ENCODE assay signal across 18 cellular contexts in the genomic region with DNA sequence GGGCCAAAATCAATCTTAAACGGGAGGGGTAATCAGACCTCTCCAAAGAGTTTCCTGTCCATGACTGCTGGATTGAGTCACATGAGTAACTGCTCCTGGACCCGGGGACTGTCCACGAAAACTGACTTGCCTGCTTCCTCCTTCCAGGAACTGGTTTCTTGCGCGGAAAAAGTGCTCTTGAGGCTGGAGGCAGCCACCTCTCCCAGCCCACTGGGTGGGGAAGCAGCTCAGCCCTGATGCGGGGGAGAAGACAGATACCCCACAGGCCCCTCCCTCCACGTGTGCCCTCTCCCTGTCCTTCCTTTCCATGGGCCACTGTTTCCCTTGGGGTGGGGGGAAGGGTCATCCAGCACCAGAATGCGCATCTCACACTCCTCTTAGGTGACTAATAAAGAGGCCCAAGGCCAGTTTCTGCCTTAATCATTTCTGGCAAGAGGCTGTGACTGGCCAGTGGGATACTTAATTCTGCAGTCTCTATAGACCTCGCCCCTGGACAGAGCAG. TPM values are rescaled to one million over a fixed set of nuclear protein-coding genes. Genes with fewer than 3 reads are reported as not detected.
A peak's percentile ranks its signal among the peaks of the same experiment; 100 is the strongest.
DNase-seq lines count a peak whose midpoint lies in the region; ATAC-seq and TF ChIP-seq lines count a peak whose summit lies in the region.
"Had no signal": no experiment of that assay in that cellular context is flagged by ENCODE, and none has a peak within 500 bp of the region (broad histone marks: within the 10 kb centered on the region; RNA-seq: fewer than 3 reads in every experiment).

No MANE protein-coding gene starts in this region.

- H3K9ac ChIP-seq in IMR-90 (ENCODE audit: low read depth, low read length): no peak overlapping the region
- H3K9ac ChIP-seq: neural progenitor cell had no signal

- H2BK5ac ChIP-seq in IMR-90 (ENCODE audit: low read depth, low read length, poor library complexity, severe bottlenecking): no peak overlapping the region

- H3K36me3 ChIP-seq in IMR-90 (ENCODE audit: control insufficient read depth, insufficient read depth, low read length): peaks cover 38% of the 10 kb centered on the region
- H3K36me3 ChIP-seq: neural progenitor cell had no signal

- POLR2A ChIA-PET in IMR-90 (lab: Charles Lee; ENCODE audit: unreplicated experiment): no interaction called here

- 83% methylated on average over 1 of the region's 9 CpGs; no CpG with 5 or more reads in 1 of the 2 experiments for WGBS in IMR-90 (ENCODE audit: extremely low coverage in 2 of 2, insufficient read length in 1 of 2), 2 experiments

- H3K27ac ChIP-seq in IMR-90 (ENCODE audit: insufficient read depth, low read length): no peak overlapping the region; the same call in 1 of the 2 replicates
- H3K27ac ChIP-seq: neural progenitor cell, SK-N-MC had no signal

- no peak overlapping the region for H3K23ac ChIP-seq in IMR-90 (ENCODE audit: low read depth, low read length)

- no peaks in the 10 kb centered on the region for H3K9me3 ChIP-seq in IMR-90 (ENCODE audit: control insufficient read depth, insufficient read depth, low read length)

- H3K4me1 ChIP-seq in IMR-90 (ENCODE audit: control insufficient read depth, insufficient read depth, low read length): peaks cover 2% of the 10 kb centered on the region; the same call in 1 of the 2 replicates
- H3K4me1 ChIP-seq: neural progenitor cell had no signal

- H2AK5ac ChIP-seq in IMR-90 (ENCODE audit: low read depth, low read length): no peak overlapping the region

- DNase-seq in AG20443 (ENCODE audit: low spot score): peak; percentile 73
- peak; percentile 60 for DNase-seq in IMR-90
- peak; percentile 11 for DNase-seq in epidermal melanocyte (ENCODE audit: insufficient read length, low spot score)
- peak; percentile 11 to 77 for DNase-seq in lung microvascular endothelial cell (ENCODE audit: low read depth in 2 of 2)
- no peak for DNase-seq in NCI-H345 treated with DMSO at 0.1 percent for 48 hours (lab: John Stamatoyannopoulos, UW; ENCODE audit: unreplicated experiment)
- no peak for DNase-seq in ureter (ENCODE audit: low spot score)
- DNase-seq: activated CD4-positive, alpha-beta T cell treated with anti-CD3 and anti-CD28 coated beads for 48 hours; activated T-cell treated with anti-CD3 and anti-CD28 coated beads for 4 hours; endodermal cell; mesendoderm; NCI-H1930; NCI-H524 treated with DMSO at 0.1 percent for 48 hours; OCI-M1 had no signal

- H4K8ac ChIP-seq in IMR-90 (ENCODE audit: low read depth in 2 of 2, low read length in 2 of 2): no peak overlapping the region

- H2BK120ac ChIP-seq in IMR-90 (ENCODE audit: low read depth, low read length): no peak overlapping the region

- in situ Hi-C loops in IMR-90 (cut with MboI; ENCODE audit: low sequenced_read_pairs): loop anchor here (10.0 kb wide), 2 partner anchors 79 to 319 kb away; no protein-coding TSS in a partner anchor

- no peak for TF ChIP-seq POLR2A in IMR-90 (IDR thresholded peaks at IDR 0.05; ENCODE audit: low read depth, low read length)

- peaks cover 17% of the 10 kb centered on the region for H4K20me1 ChIP-seq in IMR-90 (ENCODE audit: insufficient read depth, low read length)

- no peak overlapping the region for H3K14ac ChIP-seq in IMR-90 (replicated peaks; ENCODE audit: low read depth, low read length)

- no peak overlapping the region for H3K18ac ChIP-seq in IMR-90 (ENCODE audit: low read depth, low read length)

- H4K91ac ChIP-seq in IMR-90 (ENCODE audit: insufficient read depth, low read depth, low read length): no peak overlapping the region

- no peak for TF ChIP-seq RAD21 in IMR-90 (IDR thresholded peaks at IDR 0.05; ENCODE audit: low read length)

- BruUV-seq in IMR-90 (replicated peaks; lab: Mats Ljungman, UMichigan): no TSS peak

- no peak for TF ChIP-seq CTCF in IMR-90 (conservative IDR thresholded peaks at IDR 0.05; ENCODE audit: low read depth, low read length)

- intact Hi-C loops in IMR-90 (cut with micrococcal nuclease): loop anchor here (1.0 to 5.0 kb wide), 2 partner anchors 81 to 587 kb away; partner anchors contain the start of gene VAV2

- H3K4me2 ChIP-seq in IMR-90 (ENCODE audit: low read depth, low read length): no peak overlapping the region
- H3K4me2 ChIP-seq: neural progenitor cell had no signal

- no peak overlapping the region for H2BK15ac ChIP-seq in IMR-90 (ENCODE audit: low read depth, low read length)

- CTCF ChIA-PET in IMR-90 (lab: Yijun Ruan, JAX): no interaction called here

- H3K27me3 ChIP-seq in IMR-90 (ENCODE audit: control insufficient read depth, insufficient read depth, low read length): no peaks in the 10 kb centered on the region
- H3K27me3 ChIP-seq: neural progenitor cell had no signal

- peak overlapping the region; percentile 46 for H2AK9ac ChIP-seq in IMR-90 (replicated peaks; ENCODE audit: low read depth, low read length, poor library complexity)

- H3K4me3 ChIP-seq in IMR-90 (ENCODE audit: insufficient read depth, low read depth, low read length): no peak overlapping the region
- H3K4me3 ChIP-seq: neural progenitor cell, SK-N-MC had no signal

- no peak overlapping the region for H2BK20ac ChIP-seq in IMR-90 (ENCODE audit: low read depth, low read length)

- 0 out of 2 replicates have a peak, but pooled peaks cover 4% of the 10 kb centered on the region for H3K9me1 ChIP-seq in IMR-90 (ENCODE audit: insufficient read depth, low read length)

- no peak overlapping the region for H4K5ac ChIP-seq in IMR-90 (ENCODE audit: low read depth, low read length)

- H2AFZ ChIP-seq in IMR-90 (replicated peaks; ENCODE audit: low read length, poor library complexity): peak overlapping the region; percentile 34
- H2AFZ ChIP-seq: neural progenitor cell had no signal

- peak; percentile 13 for ATAC-seq in IMR-90 (ENCODE audit: low read depth)
- ATAC-seq in HG03039 (IDR thresholded peaks at IDR 0.05; ENCODE audit: unreplicated experiment): no peak
- no peak for ATAC-seq in GM21515 (IDR thresholded peaks at IDR 0.05; ENCODE audit: unreplicated experiment)
- ATAC-seq: sciatic nerve had no signal

- no peak overlapping the region for H3K4ac ChIP-seq in IMR-90 (ENCODE audit: low read depth, low read length)

- dilution Hi-C loops in IMR-90 (cut with HindIII; ENCODE audit: low sequenced_read_pairs, unreplicated experiment): no loop called here

- H3K56ac ChIP-seq in IMR-90 (ENCODE audit: extremely low read depth, insufficient read depth, low read length): no peak overlapping the region

- H3K79me1 ChIP-seq in IMR-90 (ENCODE audit: low read depth in 1 of 2, low read length in 2 of 2): peaks cover 0 to 22% of the 10 kb centered on the region in 2 experiments; a peak in 2 of 4 replicates

TF ChIP-seq in IMR-90, 13 proteins besides CTCF, POLR2A, EP300 and RAD21:
- TF ChIP-seq RFX5 (IDR thresholded peaks at IDR 0.05; ENCODE audit: low read depth, low read length) (no peak), CEBPB (IDR thresholded peaks at IDR 0.05; ENCODE audit: low read depth, low read length) (no peak), BHLHE40 (IDR thresholded peaks at IDR 0.05; ENCODE audit: low read depth, low read length) (0 out of 2 replicates have a peak, but pooled peaks have one; percentile 28), MXI1 (IDR thresholded peaks at IDR 0.05; ENCODE audit: borderline replicate concordance, low read depth, low read length) (no peak)
TF ChIP-seq in IMR-90: peak in this region for 1.

RNA-seq across cellular contexts. Expression of gene REXO4, which starts 12.3 kb away (rescaled TPM):
- total RNA-seq in IMR-90 (2012; rRNA removed): 16.1 and 18.3 TPM in 2 replicates
- 21.8 and 23.1 TPM in 2 replicates for polyA plus RNA-seq in IMR-90 (2012; rRNA removed)
- 25.2 and 26.4 TPM in 2 replicates for polyA plus RNA-seq in IMR-90 (2012; cell fraction: cytosol; rRNA removed)
- 13.2 and 18.6 TPM in 2 replicates for polyA plus RNA-seq in IMR-90 (2012; cell fraction: nucleus; rRNA removed; ENCODE audit: low replicate concordance)
- total RNA-seq in lung microvascular endothelial cell: 11.6 and 14.9 TPM in 2 replicates
- 19.5 TPM for total RNA-seq in ureter

RNA-seq across cellular contexts. Expression of gene ADAMTS13, which starts 16.6 kb away (rescaled TPM):
- total RNA-seq in IMR-90 (2012; rRNA removed): under 0.01 and 0.18 TPM in 2 replicates
- 2.8 and 3.1 TPM in 2 replicates for polyA plus RNA-seq in IMR-90 (2012; rRNA removed)
- polyA plus RNA-seq in IMR-90 (2012; cell fraction: cytosol; rRNA removed): 0.54 and 3.1 TPM in 2 replicates
- polyA plus RNA-seq in IMR-90 (2012; cell fraction: nucleus; rRNA removed; ENCODE audit: low replicate concordance): 19.2 and 39.9 TPM in 2 replicates
- 0.44 and 0.60 TPM in 2 replicates for total RNA-seq in lung microvascular endothelial cell
- 3.5 TPM for total RNA-seq in ureter

RNA-seq across cellular contexts. Expression of gene STKLD1, which starts 29.4 kb away (rescaled TPM):
- total RNA-seq in IMR-90 (2012; rRNA removed) (0.28 and 0.54 TPM in 2 replicates), lung microvascular endothelial cell (0.44 and 0.60 TPM in 2 replicates), ureter (0.75 TPM)
- polyA plus RNA-seq in IMR-90 (2012; rRNA removed): 0.65 and 0.69 TPM in 2 replicates
- 0.26 and 0.82 TPM in 2 replicates for polyA plus RNA-seq in IMR-90 (2012; cell fraction: cytosol; rRNA removed)
- polyA plus RNA-seq in IMR-90 (2012; cell fraction: nucleus; rRNA removed; ENCODE audit: low replicate concordance): 1.1 and 3.1 TPM in 2 replicates

RNA-seq across cellular contexts. Expression of gene SURF4, which starts 29.7 kb away (rescaled TPM):
- total RNA-seq in IMR-90 (2012; rRNA removed): 512 and 532 TPM in 2 replicates
- polyA plus RNA-seq in IMR-90 (2012; rRNA removed): 293 and 307 TPM in 2 replicates
- polyA plus RNA-seq in IMR-90 (2012; cell fraction: cytosol; rRNA removed): 265 and 338 TPM in 2 replicates
- 202 and 210 TPM in 2 replicates for polyA plus RNA-seq in IMR-90 (2012; cell fraction: nucleus; rRNA removed; ENCODE audit: low replicate concordance)
- total RNA-seq in lung microvascular endothelial cell: 249 and 303 TPM in 2 replicates
- total RNA-seq in ureter: 128 TPM

RNA-seq across cellular contexts. Expression of gene SURF2, which starts 49.2 kb away (rescaled TPM):
- total RNA-seq in IMR-90 (2012; rRNA removed): 9.9 and 12.5 TPM in 2 replicates
- 16.3 and 21.8 TPM in 2 replicates for polyA plus RNA-seq in IMR-90 (2012; rRNA removed)
- polyA plus RNA-seq in IMR-90 (2012; cell fraction: cytosol; rRNA removed): 15.3 and 16.3 TPM in 2 replicates
- 6.4 and 7.7 TPM in 2 replicates for polyA plus RNA-seq in IMR-90 (2012; cell fraction: nucleus; rRNA removed; ENCODE audit: low replicate concordance)
- total RNA-seq in lung microvascular endothelial cell: 8.9 and 10.5 TPM in 2 replicates
- 26.0 TPM for total RNA-seq in ureter

Comparison
In these comparisons a context has a peak if more than half of its experiments do, and no peak if none do; other contexts are left out.
1. DNase-seq: peak in AG20443 (single experiment), IMR-90 (single experiment), epidermal melanocyte (single experiment) and lung microvascular endothelial cell (2 of 2); none in NCI-H345 treated with DMSO at 0.1 percent for 48 hours (single experiment) and ureter (single experiment).